In the genomic region with DNA sequence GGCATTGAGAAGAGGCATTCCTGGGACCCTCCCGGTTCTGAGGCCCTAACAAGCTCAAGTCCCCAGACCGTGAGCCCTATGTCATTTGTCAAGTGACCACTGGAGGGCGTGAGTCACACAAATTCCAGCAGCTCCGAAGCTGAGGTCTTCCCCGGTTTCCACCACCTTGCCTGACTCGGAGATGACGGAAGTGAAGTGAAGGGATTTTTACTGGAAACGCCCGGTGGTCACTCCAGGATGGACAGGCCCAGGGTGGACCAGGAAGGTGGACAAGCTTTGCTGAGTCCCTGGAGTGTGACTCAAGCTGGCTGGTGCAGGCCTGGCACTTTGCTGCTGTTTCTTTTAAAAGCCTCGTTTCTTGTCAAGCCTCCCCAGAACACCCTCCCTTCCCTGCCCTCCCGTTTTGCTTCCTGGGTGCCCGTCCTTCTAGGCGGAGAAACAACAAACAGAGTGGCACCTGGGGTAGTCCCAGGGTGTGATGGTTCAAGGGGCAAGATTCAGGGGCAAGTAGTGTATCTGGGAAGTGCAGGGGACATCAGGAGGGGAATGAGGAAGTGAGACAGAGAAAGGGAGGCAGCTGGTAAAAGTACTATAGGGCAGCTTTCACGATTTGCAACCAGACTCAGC, we compare ENCODE assay signal across 8 cellular contexts. TPM values are rescaled to one million over a fixed set of nuclear protein-coding genes. Genes with fewer than 3 reads are reported as not detected.
DNase-seq lines count a peak whose midpoint lies in the region; ATAC-seq and TF ChIP-seq lines count a peak whose summit lies in the region.

No MANE protein-coding gene starts in this region.

- H3K4me1 Mint-ChIP-seq in activated CD8-positive, alpha-beta memory T cell treated with anti-CD3 and anti-CD28 coated beads, Interleukin-2, amount 10 ng/mL, durations not matched to agents 7 days and 5 days = peaks cover 46% of the 10 kb centered on the region

- H3K27ac Mint-ChIP-seq in activated CD8-positive, alpha-beta memory T cell treated with anti-CD3 and anti-CD28 coated beads, Interleukin-2, amount 10 ng/mL, durations not matched to agents 7 days and 5 days = peak overlapping the region; percentile 91

- DNase-seq in AG20443 (ENCODE audit: low spot score) (peak; percentile 90), HT1080 (ENCODE audit: low read depth) (peak; percentile 82), NK-92 (lab: John Stamatoyannopoulos, UW; ENCODE audit: unreplicated experiment) (peak; percentile 34), epidermal melanocyte (ENCODE audit: insufficient read length, low spot score) (peak; percentile 88), mucosa of gallbladder (ENCODE audit: low spot score) (peak; percentile 90)
- peak; percentile 92 for DNase-seq in activated CD8-positive, alpha-beta memory T cell treated with anti-CD3 and anti-CD28 coated beads, Interleukin-2, amount 10 ng/mL, durations not matched to agents 7 days and 5 days
- DNase-seq in stimulated activated CD8-positive, alpha-beta memory T cell treated with anti-CD3 and anti-CD28 coated beads, Interleukin-2, amount 100 ng/mL, for 48 hours (ENCODE audit: low read depth in 2 of 2) = peak; percentile 44 to 66

- ATAC-seq in activated CD8-positive, alpha-beta memory T cell treated with anti-CD3 and anti-CD28 coated beads, Interleukin-2, amount 10 ng/mL, durations not matched to agents 7 days and 5 days = peak; percentile 61

- H3K4me3 Mint-ChIP-seq in activated CD8-positive, alpha-beta memory T cell treated with anti-CD3 and anti-CD28 coated beads, Interleukin-2, amount 10 ng/mL, durations not matched to agents 7 days and 5 days = peak overlapping the region; percentile 50

- peak; percentile 14 for TF ChIP-seq POLR2A in GM19099 (IDR thresholded peaks at IDR 0.05; ENCODE audit: extremely low read depth, insufficient read length, low read depth)

- no peaks in the 10 kb centered on the region for H3K9me3 Mint-ChIP-seq in activated CD8-positive, alpha-beta memory T cell treated with anti-CD3 and anti-CD28 coated beads, Interleukin-2, amount 10 ng/mL, durations not matched to agents 7 days and 5 days (ENCODE audit: low read depth)

- peaks cover 16% of the 10 kb centered on the region for H3K36me3 Mint-ChIP-seq in activated CD8-positive, alpha-beta memory T cell treated with anti-CD3 and anti-CD28 coated beads, Interleukin-2, amount 10 ng/mL, durations not matched to agents 7 days and 5 days

- CTCF ChIA-PET in activated CD8-positive, alpha-beta memory T cell treated with anti-CD3 and anti-CD28 coated beads, Interleukin-2, amount 10 ng/mL, durations not matched to agents 7 days and 5 days (lab: Charles Lee) = interaction anchor here (0.7 to 19.2 kb wide), 28 partner anchors 9 to 533 kb away, joined by 3 to 571 read pairs (median 5); a partner anchor contains a TSS

- no peaks in the 10 kb centered on the region for H3K27me3 Mint-ChIP-seq in activated CD8-positive, alpha-beta memory T cell treated with anti-CD3 and anti-CD28 coated beads, Interleukin-2, amount 10 ng/mL, durations not matched to agents 7 days and 5 days

RNA-seq across cellular contexts. Expression of a gene that starts 5.3 kb away (rescaled TPM):
- total RNA-seq in HT1080 (2014; rRNA removed; shearing (Covaris generic)) = 0.06 TPM in 1 of 2 replicates, not detected in the other
- polyA plus RNA-seq in HT1080 (2015; cell fraction: cytosol; rRNA removed) = not detected in 2 replicates
- polyA plus RNA-seq in HT1080 (2015; cell fraction: nucleus; rRNA removed) = not detected in 2 replicates
- under 1 TPM in 1 of 2 experiments, not detected in 1; 0.06 TPM for total RNA-seq in activated CD8-positive, alpha-beta memory T cell treated with anti-CD3 and anti-CD28 coated beads, Interleukin-2, amount 10 ng/mL, durations not matched to agents 7 days and 5 days
- 0.12 TPM for total RNA-seq in mucosa of gallbladder

Comparison
In these comparisons a context has a peak if more than half of its experiments do, and no peak if none do; other contexts are left out.
1. Peak in every context shown above with its lines: DNase-seq and ATAC-seq.
2. DNase-seq: peak in every context shown above with its lines; median percentile 92 in activated CD8-positive, alpha-beta memory T cell treated with anti-CD3 and anti-CD28 coated beads, Interleukin-2, amount 10 ng/mL, durations not matched to agents 7 days and 5 days; 90 in AG20443; 90 in mucosa of gallbladder; 88 in epidermal melanocyte; 82 in HT1080; 55 in stimulated activated CD8-positive, alpha-beta memory T cell treated with anti-CD3 and anti-CD28 coated beads, Interleukin-2, amount 100 ng/mL, for 48 hours; 34 in NK-92.